ENCODE assay signal across 23 cellular contexts in the genomic region with DNA sequence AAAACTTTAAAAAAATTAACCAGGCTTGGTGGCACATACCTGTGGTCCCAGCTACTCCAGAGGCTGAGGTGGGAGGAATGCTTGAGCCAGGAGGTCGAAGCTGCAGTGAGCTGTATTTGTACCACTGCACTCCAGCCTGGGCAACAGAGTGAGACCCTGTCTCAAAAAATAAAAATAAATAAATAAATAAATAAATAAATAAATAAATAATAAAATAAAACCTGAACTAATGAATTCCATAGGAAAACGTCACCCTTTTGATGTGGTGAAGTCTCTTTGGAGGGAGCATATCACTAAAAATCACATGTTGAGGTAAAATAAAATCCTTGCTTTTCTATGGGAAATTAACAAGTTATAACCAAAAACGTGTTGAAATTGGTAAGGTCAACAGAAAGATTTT.
"Had no signal": no experiment of that assay in that cellular context is flagged by ENCODE, and none has a peak within 500 bp of the region (broad histone marks: within the 10 kb centered on the region; RNA-seq: fewer than 3 reads in every experiment).

No MANE protein-coding gene starts in this region.

- H3K36me3 ChIP-seq: brain microvascular endothelial cell, colonic mucosa, sigmoid colon, spleen had no signal

- H3K4me3 ChIP-seq: colonic mucosa, sigmoid colon, spleen had no signal

- H3K9me3 ChIP-seq: colonic mucosa, sigmoid colon, spleen had no signal

- FAIRE-seq: islet of Langerhans had no signal

- H3K4me1 ChIP-seq: colonic mucosa, spleen had no signal

- H3K27ac ChIP-seq: brain microvascular endothelial cell, colonic mucosa, epithelial cell of prostate, sigmoid colon, spleen had no signal

- ATAC-seq: activated CD8-positive, alpha-beta T cell treated with anti-CD3 and anti-CD28 coated beads for 36 hours; activated naive CD8-positive, alpha-beta T cell treated with anti-CD3 and anti-CD28 coated beads, Interleukin-2, amount 50 U/mL, for 24 hours; activated T-helper 17 cell treated with anti-CD3 and anti-CD28 coated beads, Interleukin-2, amount 50 U/mL, for 72 hours; left lobe of liver; stimulated activated memory B cell treated with anti-CD40 and anti-IgM and Interleukin-4, amounts not matched to agents 10 μg/mL and 1 μg/mL and 100 μg/mL, for 72 hours had no signal

- DNase-seq: activated CD4-positive, alpha-beta T cell treated with anti-CD3 and anti-CD28 coated beads, Interleukin-2, amount 10 ng/mL, durations not matched to agents 24 days and 14 days; activated CD8-positive, alpha-beta T cell treated with anti-CD3 and anti-CD28 coated beads for 36 hours; activated naive CD4-positive, alpha-beta T cell treated with anti-CD3 and anti-CD28 coated beads for 36 hours; activated naive CD8-positive, alpha-beta T cell treated with anti-CD3 and anti-CD28 coated beads, Interleukin-2, amount 50 U/mL, for 24 hours; activated T-cell treated with anti-CD3 and anti-CD28 coated beads, Interleukin-2, amount 50 U/mL, for 1 hour; anterior cingulate cortex; brain microvascular endothelial cell; central memory CD4-positive, alpha-beta T cell; colonic mucosa; endodermal cell; foreskin fibroblast; glutamatergic neuron; hippocampal formation; nephron progenitor cell; nucleus accumbens; sigmoid colon; spleen; stimulated activated CD4-positive, alpha-beta T cell treated with anti-CD3 and anti-CD28 coated beads, Interleukin-4, amount 100 ng/mL, for 4 hours had no signal

- H3K27me3 ChIP-seq: brain microvascular endothelial cell, colonic mucosa, sigmoid colon, spleen had no signal
